ENCODE assay signal across 22 cellular contexts in the genomic region with DNA sequence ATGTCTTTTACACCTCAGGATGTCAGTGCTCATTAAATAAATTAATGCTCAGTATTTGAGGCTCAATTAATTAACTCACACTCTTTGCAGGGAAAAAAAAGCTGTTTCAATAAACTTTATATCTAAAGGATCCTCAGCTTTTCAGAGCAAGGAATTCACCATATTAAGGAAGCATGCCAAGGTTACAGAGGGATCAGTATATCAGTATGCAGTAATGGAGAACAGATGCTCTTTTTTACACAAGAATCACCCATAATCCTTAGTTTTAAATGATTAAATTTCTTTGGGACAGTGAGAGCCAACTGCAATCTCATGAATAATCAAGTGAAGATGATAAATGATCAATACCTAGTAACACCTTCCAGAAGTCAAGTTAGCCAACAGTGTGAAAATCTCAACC. TPM values are rescaled to one million over a fixed set of nuclear protein-coding genes. Genes with fewer than 3 reads are reported as not detected.
DNase-seq lines count a peak whose midpoint lies in the region; ATAC-seq, FAIRE-seq and TF ChIP-seq lines count a peak whose summit lies in the region.
"Had no signal": no experiment of that assay in that cellular context is flagged by ENCODE, and none has a peak within 500 bp of the region (broad histone marks: within the 10 kb centered on the region; RNA-seq: fewer than 3 reads in every experiment).

No MANE protein-coding gene starts in this region.

- H2AK9ac ChIP-seq in IMR-90 (replicated peaks; ENCODE audit: low read depth, low read length, poor library complexity): no peak overlapping the region

- H3K27ac ChIP-seq in IMR-90 (ENCODE audit: insufficient read depth, low read length): no peak overlapping the region
- H3K27ac ChIP-seq in astrocyte (ENCODE audit: low read depth, low read length): no peak overlapping the region
- H3K27ac ChIP-seq in HepG2 (ENCODE audit: extremely low read length, insufficient read depth, low read length): no peak overlapping the region
- H3K27ac ChIP-seq: 22Rv1, A549, BLaER1 had no signal

- 0 out of 2 replicates have a peak, but pooled peaks have one; percentile 35 for ATAC-seq in IMR-90 (ENCODE audit: low read depth)
- ATAC-seq in HG03039 (IDR thresholded peaks at IDR 0.05; ENCODE audit: unreplicated experiment): no peak
- no peak for ATAC-seq in HepG2
- ATAC-seq in HG03520 (IDR thresholded peaks at IDR 0.05; ENCODE audit: unreplicated experiment): no peak
- ATAC-seq: A549, GM12878, HCT116 had no signal

- no peaks in the 10 kb centered on the region for H3K9me3 Mint-ChIP-seq in astrocyte (ENCODE audit: unreplicated experiment)
- H3K9me3 Mint-ChIP-seq: CD14-positive monocyte; CD4-positive, alpha-beta memory T cell; HFFc6 had no signal

- TF ChIP-seq EP300 in HepG2 (IDR thresholded peaks at IDR 0.05; ENCODE audit: low read depth in 2 of 2, low read length in 2 of 2) (no peak), HepG2 (CRISPR knock-in tag; IDR thresholded peaks at IDR 0.05; ENCODE audit: borderline replicate concordance) (no peak)

- H3K9ac ChIP-seq in IMR-90 (ENCODE audit: low read depth, low read length) (no peak overlapping the region), astrocyte (ENCODE audit: low read length) (no peak overlapping the region), HepG2 (ENCODE audit: insufficient read depth, low read depth, low read length) (no peak overlapping the region)
- H3K9ac ChIP-seq: BLaER1 had no signal

- dilution Hi-C loops in IMR-90 (cut with HindIII; ENCODE audit: low sequenced_read_pairs, unreplicated experiment): no loop called here

- no peak overlapping the region for H2BK5ac ChIP-seq in IMR-90 (ENCODE audit: low read depth, low read length, poor library complexity, severe bottlenecking)

- no peak overlapping the region for H2AK5ac ChIP-seq in IMR-90 (ENCODE audit: low read depth, low read length)

- no TSS peak for BruUV-seq in IMR-90 (replicated peaks; lab: Mats Ljungman, UMichigan)
- BruUV-seq in HepG2 (replicated peaks; lab: Mats Ljungman, UMichigan): no TSS peak

- H3K36me3 ChIP-seq in IMR-90 (ENCODE audit: control insufficient read depth, insufficient read depth, low read length): peaks cover 9% of the 10 kb centered on the region
- peaks cover 27% of the 10 kb centered on the region for H3K36me3 ChIP-seq in astrocyte (ENCODE audit: insufficient read depth, low read length)
- peaks cover 0 to 7% of the 10 kb centered on the region in 2 experiments; a peak in 2 of 5 replicates for H3K36me3 ChIP-seq in HepG2 (replicated peaks in 1 of 2; ENCODE audit: control insufficient read depth in 1 of 2, insufficient read depth in 2 of 2, low read length in 2 of 2)

- TF ChIP-seq RAD21 in IMR-90 (IDR thresholded peaks at IDR 0.05; ENCODE audit: low read length): no peak
- no peak for TF ChIP-seq RAD21 in HepG2 (CRISPR knock-in tag; IDR thresholded peaks at IDR 0.05)

- H3K79me2 ChIP-seq in astrocyte (ENCODE audit: insufficient read depth, low read length) (no peaks in the 10 kb centered on the region), HepG2 (ENCODE audit: insufficient read depth, low read length) (no peaks in the 10 kb centered on the region)

- CTCF ChIA-PET in IMR-90 (lab: Yijun Ruan, JAX): no interaction called here
- CTCF ChIA-PET in HepG2 (lab: Yijun Ruan, JAX; ENCODE audit: low intra/inter-chr PET ratio, low total read pairs): no interaction called here

- no peak overlapping the region for H3K14ac ChIP-seq in IMR-90 (replicated peaks; ENCODE audit: low read depth, low read length)

- H3K4me3 Mint-ChIP-seq in astrocyte (ENCODE audit: unreplicated experiment): no peak overlapping the region
- H3K4me3 Mint-ChIP-seq: CD14-positive monocyte; CD4-positive, alpha-beta memory T cell; HFFc6 had no signal

- H2AFZ ChIP-seq in IMR-90 (replicated peaks; ENCODE audit: low read length, poor library complexity) (no peak overlapping the region), astrocyte (ENCODE audit: low read depth, low read length) (no peak overlapping the region), HepG2 (ENCODE audit: low read length) (no peak overlapping the region)

- H4K20me1 ChIP-seq in IMR-90 (ENCODE audit: insufficient read depth, low read length) (no peaks in the 10 kb centered on the region), astrocyte (ENCODE audit: insufficient read depth, low read length) (no peaks in the 10 kb centered on the region), HepG2 (ENCODE audit: insufficient read depth, low read length) (no peaks in the 10 kb centered on the region)
- H4K20me1 ChIP-seq: BLaER1 had no signal

- H3K79me1 ChIP-seq in IMR-90 (ENCODE audit: low read depth in 1 of 2, low read length in 2 of 2): no peaks in the 10 kb centered on the region

- TF ChIP-seq CTCF in AG10803 (conservative IDR thresholded peaks at IDR 0.05; ENCODE audit: low read length): no peak
- no peak for TF ChIP-seq CTCF in IMR-90 (conservative IDR thresholded peaks at IDR 0.05; ENCODE audit: low read depth, low read length)
- no peak for TF ChIP-seq CTCF in astrocyte (IDR thresholded peaks at IDR 0.05; ENCODE audit: insufficient read depth, low read depth, low read length)
- TF ChIP-seq CTCF in fibroblast of the aortic adventitia (IDR thresholded peaks at IDR 0.05; ENCODE audit: insufficient read depth, low read length): no peak
- TF ChIP-seq CTCF in HepG2 (CRISPR knock-in tag; IDR thresholded peaks at IDR 0.05): no peak

- no peak overlapping the region for H3K27ac Mint-ChIP-seq in astrocyte (ENCODE audit: unreplicated experiment)

- H3K4me2 ChIP-seq in IMR-90 (ENCODE audit: low read depth, low read length): no peak overlapping the region
- H3K4me2 ChIP-seq in astrocyte (ENCODE audit: low read length): no peak overlapping the region
- H3K4me2 ChIP-seq in HepG2 (ENCODE audit: low read depth, low read length): no peak overlapping the region
- H3K4me2 ChIP-seq: A549, BLaER1 had no signal

- no peaks in the 10 kb centered on the region for H3K27me3 Mint-ChIP-seq in astrocyte (ENCODE audit: low read depth, unreplicated experiment)
- H3K27me3 Mint-ChIP-seq: CD4-positive, alpha-beta memory T cell had no signal

- H2BK120ac ChIP-seq in IMR-90 (ENCODE audit: low read depth, low read length): no peak overlapping the region

- H3K4me1 ChIP-seq in IMR-90 (ENCODE audit: control insufficient read depth, insufficient read depth, low read length): no peaks in the 10 kb centered on the region; the same call in 1 of the 2 replicates
- no peaks in the 10 kb centered on the region for H3K4me1 ChIP-seq in astrocyte (ENCODE audit: insufficient read depth, low read length)
- peaks cover 14% of the 10 kb centered on the region for H3K4me1 ChIP-seq in HepG2 (ENCODE audit: insufficient read depth, low read length)
- H3K4me1 ChIP-seq: A549, BLaER1 had no signal

- TF ChIP-seq POLR2A in IMR-90 (IDR thresholded peaks at IDR 0.05; ENCODE audit: low read depth, low read length): no peak
- no peak for TF ChIP-seq POLR2A in HepG2 (IDR thresholded peaks at IDR 0.05; ENCODE audit: insufficient read depth in 1 of 2, low read depth in 2 of 2, low read length in 2 of 2)

- H3K36me3 Mint-ChIP-seq in astrocyte (ENCODE audit: low read depth, unreplicated experiment): no peaks in the 10 kb centered on the region

- POLR2A ChIA-PET in IMR-90 (lab: Charles Lee; ENCODE audit: unreplicated experiment) (no interaction called here), HepG2 (lab: Yijun Ruan, JAX) (no interaction called here)

- no peak overlapping the region for H4K5ac ChIP-seq in IMR-90 (ENCODE audit: low read depth, low read length)

- FAIRE-seq in astrocyte (lab: Jason Lieb, UNC) (peak; percentile 23), HepG2 (lab: Jason Lieb, UNC) (no peak)
- FAIRE-seq: A549, GM12878 had no signal

- in situ Hi-C loops in IMR-90 (cut with MboI; ENCODE audit: low sequenced_read_pairs) (no loop called here), HepG2 (cut with HindIII; ENCODE audit: extremely low pct_ligation_motif_present, low pct_unique_long_range_greater_than_20kb) (no loop called here)

- no peak overlapping the region for H3K56ac ChIP-seq in IMR-90 (ENCODE audit: extremely low read depth, insufficient read depth, low read length)

- no peak overlapping the region for H3K23ac ChIP-seq in IMR-90 (ENCODE audit: low read depth, low read length)

- H2BK20ac ChIP-seq in IMR-90 (ENCODE audit: low read depth, low read length): no peak overlapping the region

- H3K9me3 ChIP-seq in IMR-90 (ENCODE audit: control insufficient read depth, insufficient read depth, low read length) (no peaks in the 10 kb centered on the region), astrocyte (ENCODE audit: insufficient read depth, low read depth, low read length) (no peaks in the 10 kb centered on the region), HepG2 (ENCODE audit: low read length) (no peaks in the 10 kb centered on the region)
- H3K9me3 ChIP-seq: A549, BLaER1 had no signal

- no peak overlapping the region for H4K8ac ChIP-seq in IMR-90 (ENCODE audit: low read depth in 2 of 2, low read length in 2 of 2)

- H3K4me1 Mint-ChIP-seq in astrocyte (ENCODE audit: low read depth, unreplicated experiment): no peaks in the 10 kb centered on the region
- H3K4me1 Mint-ChIP-seq: CD14-positive monocyte had no signal

- no peak overlapping the region for H3K18ac ChIP-seq in IMR-90 (ENCODE audit: low read depth, low read length)

- no peak overlapping the region for H3K4ac ChIP-seq in IMR-90 (ENCODE audit: low read depth, low read length)

- no peak overlapping the region for H2BK15ac ChIP-seq in IMR-90 (ENCODE audit: low read depth, low read length)

- H3K27me3 ChIP-seq in IMR-90 (ENCODE audit: control insufficient read depth, insufficient read depth, low read length) (no peaks in the 10 kb centered on the region), astrocyte (ENCODE audit: insufficient read depth, low read length) (no peaks in the 10 kb centered on the region), HepG2 (ENCODE audit: control insufficient read depth in 1 of 2, insufficient read depth in 2 of 2, low read length in 2 of 2) (no peaks in the 10 kb centered on the region)
- H3K27me3 ChIP-seq: BLaER1 had no signal

- H3K9me1 ChIP-seq in IMR-90 (ENCODE audit: insufficient read depth, low read length): no peaks in the 10 kb centered on the region; the same call in 1 of the 2 replicates

- H3K4me3 ChIP-seq in AG10803 (ENCODE audit: low read length): no peak overlapping the region
- H3K4me3 ChIP-seq in IMR-90 (ENCODE audit: insufficient read depth, low read depth, low read length): no peak overlapping the region
- H3K4me3 ChIP-seq in astrocyte (ENCODE audit: insufficient read depth, low read depth, low read length): no peak overlapping the region
- H3K4me3 ChIP-seq in fibroblast of the aortic adventitia (ENCODE audit: low read depth, low read length): no peak overlapping the region
- H3K4me3 ChIP-seq in HepG2 (replicated peaks in 1 of 3; ENCODE audit: insufficient read depth in 1 of 3, low read depth in 2 of 3, low read length in 3 of 3): no peak overlapping the region
- H3K4me3 ChIP-seq: A549, BLaER1, GM12878 had no signal

- H4K91ac ChIP-seq in IMR-90 (ENCODE audit: insufficient read depth, low read depth, low read length): no peak overlapping the region

- DNase-seq in AG10803 (ENCODE audit: low read depth) (peak; percentile 53), IMR-90 (peak; percentile 15), astrocyte (ENCODE audit: low read depth) (no peak), fibroblast of the aortic adventitia (ENCODE audit: low read depth) (peak; percentile 29), HepG2 (ENCODE audit: low spot score) (no peak)
- no peak for DNase-seq in stimulated activated CD4-positive, alpha-beta T cell treated with anti-CD3 and anti-CD28 coated beads, Interleukin-12 subunit alpha, Interleukin-12 subunit beta, amount 100 ng/mL, for 4 hours
- DNase-seq: Calu3; CD4-positive, alpha-beta memory T cell; DMS79 treated with DMSO at 0.1 percent for 48 hours; EL; GOT3; H7; HFFc6 had no signal

- intact Hi-C loops in IMR-90 (cut with micrococcal nuclease) (no loop called here), HepG2 (cut with micrococcal nuclease; ENCODE audit: unreplicated experiment) (no loop called here)

RNA-seq across cellular contexts. Expression of a gene that starts 14.9 kb away (rescaled TPM):
- under 0.01 TPM in 1 of 2 replicates, not detected in the other for total RNA-seq in IMR-90 (2012; rRNA removed)
- not detected in 2 replicates for polyA plus RNA-seq in IMR-90 (2012; rRNA removed)
- not detected in 2 replicates for polyA plus RNA-seq in IMR-90 (2012; cell fraction: cytosol; rRNA removed)
- 0.01 TPM in 2 replicates for polyA plus RNA-seq in IMR-90 (2012; cell fraction: nucleus; rRNA removed; ENCODE audit: low replicate concordance)
- total RNA-seq in astrocyte: not detected in 2 replicates
- not detected in 2 replicates for total RNA-seq in fibroblast of the aortic adventitia (ENCODE audit: low replicate concordance)
- total RNA-seq in HepG2 (2016; rRNA removed; fragmentation: Illumina TruSeq; extraction: Trizol): not detected in 2 replicates
- not detected in 2 replicates for total RNA-seq in HepG2 (2016; cell fraction: cytosol; rRNA removed; fragmentation: Illumina TruSeq; extraction: Trizol; ENCODE audit: low read depth)
- total RNA-seq in HepG2 (2016; cell fraction: insoluble cytoplasmic fraction; rRNA removed; fragmentation: Illumina TruSeq; extraction: Trizol): not detected in 2 replicates
- total RNA-seq in HepG2 (2016; cell fraction: membrane; rRNA removed; fragmentation: Illumina TruSeq; extraction: Trizol): not detected in 2 replicates
- not detected in 2 replicates for total RNA-seq in HepG2 (2016; cell fraction: nucleus; rRNA removed; fragmentation: Illumina TruSeq; extraction: Trizol)
- not detected in 2 replicates for polyA plus RNA-seq in HepG2 (2011; rRNA removed)
- polyA plus RNA-seq in HepG2 (2011; cell fraction: cytosol; rRNA removed): not detected in 2 replicates
- polyA plus RNA-seq in HepG2 (2011; cell fraction: nucleus; rRNA removed): not detected in 2 replicates
- not detected in 2 replicates for polyA plus RNA-seq in HepG2 (2012)
- polyA plus RNA-seq in HepG2 (2016; cell fraction: cytosol; fragmentation: Illumina TruSeq; extraction: Trizol; ENCODE audit: low read depth): not detected in 2 replicates
- not detected in 2 replicates for polyA plus RNA-seq in HepG2 (2016; cell fraction: insoluble cytoplasmic fraction; fragmentation: Illumina TruSeq; extraction: Trizol; ENCODE audit: low read depth)
- polyA plus RNA-seq in HepG2 (2016; cell fraction: membrane; fragmentation: Illumina TruSeq; extraction: Trizol; ENCODE audit: low read depth): not detected in 2 replicates
- polyA plus RNA-seq in HepG2 (2016; cell fraction: nucleus; fragmentation: Illumina TruSeq; extraction: Trizol; ENCODE audit: insufficient read depth, low read depth): not detected in 2 replicates
- 0.08 and 0.12 TPM in 2 replicates for polyA minus RNA-seq in HepG2 (2011; rRNA and poly(A)+ RNA removed; ENCODE audit: low replicate concordance)
- polyA minus RNA-seq in HepG2 (2011; cell fraction: cytosol; rRNA and poly(A)+ RNA removed): not detected in 2 replicates
- 0.12 TPM in 1 of 2 replicates, not detected in the other for polyA minus RNA-seq in HepG2 (2011; cell fraction: nucleus; rRNA and poly(A)+ RNA removed)
- total RNA-seq: G401, HFFc6 had no signal
- polyA plus RNA-seq: CD14-positive monocyte; CD4-positive, alpha-beta memory T cell had no signal

RNA-seq across cellular contexts. Expression of a gene that starts 24.4 kb away (rescaled TPM):
- total RNA-seq in IMR-90 (2012; rRNA removed) (29.6 and 36.7 TPM in 2 replicates), astrocyte (7.8 and 9.5 TPM in 2 replicates), fibroblast of the aortic adventitia (ENCODE audit: low replicate concordance) (13.2 and 39.1 TPM in 2 replicates), HepG2 (2016; rRNA removed; fragmentation: Illumina TruSeq; extraction: Trizol) (18.7 and 48.5 TPM in 2 replicates)
- polyA plus RNA-seq in IMR-90 (2012; rRNA removed) (18.6 and 21.4 TPM in 2 replicates), HepG2 (2011; rRNA removed) (6.1 and 9.7 TPM in 2 replicates)
- polyA plus RNA-seq in IMR-90 (2012; cell fraction: cytosol; rRNA removed): 4.9 and 9.7 TPM in 2 replicates
- 1.7 and 10.6 TPM in 2 replicates for polyA plus RNA-seq in IMR-90 (2012; cell fraction: nucleus; rRNA removed; ENCODE audit: low replicate concordance)
- 2.9 and 3.3 TPM in 2 replicates for total RNA-seq in HepG2 (2016; cell fraction: cytosol; rRNA removed; fragmentation: Illumina TruSeq; extraction: Trizol; ENCODE audit: low read depth)
- 19.6 and 52.2 TPM in 2 replicates for total RNA-seq in HepG2 (2016; cell fraction: insoluble cytoplasmic fraction; rRNA removed; fragmentation: Illumina TruSeq; extraction: Trizol)
- 5.7 and 6.2 TPM in 2 replicates for total RNA-seq in HepG2 (2016; cell fraction: membrane; rRNA removed; fragmentation: Illumina TruSeq; extraction: Trizol)
- 18.5 and 20.1 TPM in 2 replicates for total RNA-seq in HepG2 (2016; cell fraction: nucleus; rRNA removed; fragmentation: Illumina TruSeq; extraction: Trizol)
- polyA plus RNA-seq in HepG2 (2011; cell fraction: cytosol; rRNA removed): 6.6 TPM in 2 replicates
- polyA plus RNA-seq in HepG2 (2011; cell fraction: nucleus; rRNA removed): 2.8 and 3.3 TPM in 2 replicates
- 8.0 and 12.3 TPM in 2 replicates for polyA plus RNA-seq in HepG2 (2012)
- polyA plus RNA-seq in HepG2 (2016; cell fraction: cytosol; fragmentation: Illumina TruSeq; extraction: Trizol; ENCODE audit: low read depth): 1.3 and 1.7 TPM in 2 replicates
- 48.5 and 50.3 TPM in 2 replicates for polyA plus RNA-seq in HepG2 (2016; cell fraction: insoluble cytoplasmic fraction; fragmentation: Illumina TruSeq; extraction: Trizol; ENCODE audit: low read depth)
- 2.9 and 3.0 TPM in 2 replicates for polyA plus RNA-seq in HepG2 (2016; cell fraction: membrane; fragmentation: Illumina TruSeq; extraction: Trizol; ENCODE audit: low read depth)
- polyA plus RNA-seq in HepG2 (2016; cell fraction: nucleus; fragmentation: Illumina TruSeq; extraction: Trizol; ENCODE audit: insufficient read depth, low read depth): 22.1 and 25.3 TPM in 2 replicates
- 10.7 and 78.5 TPM in 2 replicates for polyA minus RNA-seq in HepG2 (2011; rRNA and poly(A)+ RNA removed; ENCODE audit: low replicate concordance)
- polyA minus RNA-seq in HepG2 (2011; cell fraction: cytosol; rRNA and poly(A)+ RNA removed): 9.1 and 11.2 TPM in 2 replicates
- polyA minus RNA-seq in HepG2 (2011; cell fraction: nucleus; rRNA and poly(A)+ RNA removed): 8.8 and 9.1 TPM in 2 replicates

Comparison
In these comparisons a context has a peak if more than half of its experiments do, and no peak if none do; other contexts are left out.
1. DNase-seq: peak in AG10803 (single experiment), IMR-90 (single experiment) and fibroblast of the aortic adventitia (single experiment); none in astrocyte (single experiment), stimulated activated CD4-positive, alpha-beta T cell treated with anti-CD3 and anti-CD28 coated beads, Interleukin-12 subunit alpha, Interleukin-12 subunit beta, amount 100 ng/mL, for 4 hours (single experiment) and HepG2 (single experiment).